2 cellular contexts compared by ENCODE assay signal in the genomic region with DNA sequence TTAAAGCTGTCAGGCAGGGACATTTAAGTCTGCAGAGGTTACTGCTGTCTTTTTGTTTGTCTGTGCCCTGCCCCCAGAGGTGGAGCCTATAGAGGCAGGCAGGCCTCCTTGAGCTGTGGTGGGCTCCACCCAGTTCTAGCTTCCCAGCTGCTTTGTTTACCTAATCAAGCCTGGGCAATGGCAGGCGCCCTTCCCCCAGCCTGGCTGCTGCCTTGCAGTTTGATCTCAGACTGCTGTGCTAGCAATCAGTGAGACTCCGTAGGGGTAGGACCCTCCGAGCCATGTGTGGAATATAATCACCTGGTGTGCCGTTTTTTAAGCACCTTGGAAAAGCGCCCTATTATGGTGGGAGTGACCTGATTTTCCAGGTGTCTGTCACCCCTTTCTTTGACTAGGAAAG.
TF ChIP-seq lines count a peak whose summit lies in the region.
"Not testable (repeated sequence)": the region's sequence is repeated elsewhere in the genome, so short reads cannot be mapped to it uniquely, and the experiment has no call there.

No MANE protein-coding gene starts in this region.

TF ChIP-seq in H1, 55 proteins besides CTCF, POLR2A, EP300 and RAD21:
- TF ChIP-seq RBBP5 (IDR thresholded peaks at IDR 0.05; ENCODE audit: borderline replicate concordance, low read depth, low read length) = 0 out of 2 replicates have a peak, but pooled peaks have one; percentile 40
TF ChIP-seq in H1: peak in this region for 1; not testable (repeated sequence) for 54.

TF ChIP-seq in HepG2, 621 proteins besides CTCF, POLR2A, EP300 and RAD21:
- TF ChIP-seq, protein P1, sequence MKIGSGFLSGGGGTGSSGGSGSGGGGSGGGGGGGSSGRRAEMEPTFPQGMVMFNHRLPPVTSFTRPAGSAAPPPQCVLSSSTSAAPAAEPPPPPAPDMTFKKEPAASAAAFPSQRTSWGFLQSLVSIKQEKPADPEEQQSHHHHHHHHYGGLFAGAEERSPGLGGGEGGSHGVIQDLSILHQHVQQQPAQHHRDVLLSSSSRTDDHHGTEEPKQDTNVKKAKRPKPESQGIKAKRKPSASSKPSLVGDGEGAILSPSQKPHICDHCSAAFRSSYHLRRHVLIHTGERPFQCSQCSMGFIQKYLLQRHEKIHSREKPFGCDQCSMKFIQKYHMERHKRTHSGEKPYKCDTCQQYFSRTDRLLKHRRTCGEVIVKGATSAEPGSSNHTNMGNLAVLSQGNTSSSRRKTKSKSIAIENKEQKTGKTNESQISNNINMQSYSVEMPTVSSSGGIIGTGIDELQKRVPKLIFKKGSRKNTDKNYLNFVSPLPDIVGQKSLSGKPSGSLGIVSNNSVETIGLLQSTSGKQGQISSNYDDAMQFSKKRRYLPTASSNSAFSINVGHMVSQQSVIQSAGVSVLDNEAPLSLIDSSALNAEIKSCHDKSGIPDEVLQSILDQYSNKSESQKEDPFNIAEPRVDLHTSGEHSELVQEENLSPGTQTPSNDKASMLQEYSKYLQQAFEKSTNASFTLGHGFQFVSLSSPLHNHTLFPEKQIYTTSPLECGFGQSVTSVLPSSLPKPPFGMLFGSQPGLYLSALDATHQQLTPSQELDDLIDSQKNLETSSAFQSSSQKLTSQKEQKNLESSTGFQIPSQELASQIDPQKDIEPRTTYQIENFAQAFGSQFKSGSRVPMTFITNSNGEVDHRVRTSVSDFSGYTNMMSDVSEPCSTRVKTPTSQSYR (CRISPR knock-in tag; IDR thresholded peaks at IDR 0.05; ENCODE audit: borderline replicate concordance) = peak; percentile 89
- TF ChIP-seq FOXA3 (CRISPR knock-in tag; IDR thresholded peaks at IDR 0.05) = peak; percentile 37; the same call in 1 of the 2 replicates
- TF ChIP-seq, protein P2, sequence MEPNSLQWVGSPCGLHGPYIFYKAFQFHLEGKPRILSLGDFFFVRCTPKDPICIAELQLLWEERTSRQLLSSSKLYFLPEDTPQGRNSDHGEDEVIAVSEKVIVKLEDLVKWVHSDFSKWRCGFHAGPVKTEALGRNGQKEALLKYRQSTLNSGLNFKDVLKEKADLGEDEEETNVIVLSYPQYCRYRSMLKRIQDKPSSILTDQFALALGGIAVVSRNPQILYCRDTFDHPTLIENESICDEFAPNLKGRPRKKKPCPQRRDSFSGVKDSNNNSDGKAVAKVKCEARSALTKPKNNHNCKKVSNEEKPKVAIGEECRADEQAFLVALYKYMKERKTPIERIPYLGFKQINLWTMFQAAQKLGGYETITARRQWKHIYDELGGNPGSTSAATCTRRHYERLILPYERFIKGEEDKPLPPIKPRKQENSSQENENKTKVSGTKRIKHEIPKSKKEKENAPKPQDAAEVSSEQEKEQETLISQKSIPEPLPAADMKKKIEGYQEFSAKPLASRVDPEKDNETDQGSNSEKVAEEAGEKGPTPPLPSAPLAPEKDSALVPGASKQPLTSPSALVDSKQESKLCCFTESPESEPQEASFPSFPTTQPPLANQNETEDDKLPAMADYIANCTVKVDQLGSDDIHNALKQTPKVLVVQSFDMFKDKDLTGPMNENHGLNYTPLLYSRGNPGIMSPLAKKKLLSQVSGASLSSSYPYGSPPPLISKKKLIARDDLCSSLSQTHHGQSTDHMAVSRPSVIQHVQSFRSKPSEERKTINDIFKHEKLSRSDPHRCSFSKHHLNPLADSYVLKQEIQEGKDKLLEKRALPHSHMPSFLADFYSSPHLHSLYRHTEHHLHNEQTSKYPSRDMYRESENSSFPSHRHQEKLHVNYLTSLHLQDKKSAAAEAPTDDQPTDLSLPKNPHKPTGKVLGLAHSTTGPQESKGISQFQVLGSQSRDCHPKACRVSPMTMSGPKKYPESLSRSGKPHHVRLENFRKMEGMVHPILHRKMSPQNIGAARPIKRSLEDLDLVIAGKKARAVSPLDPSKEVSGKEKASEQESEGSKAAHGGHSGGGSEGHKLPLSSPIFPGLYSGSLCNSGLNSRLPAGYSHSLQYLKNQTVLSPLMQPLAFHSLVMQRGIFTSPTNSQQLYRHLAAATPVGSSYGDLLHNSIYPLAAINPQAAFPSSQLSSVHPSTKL (CRISPR knock-in tag; IDR thresholded peaks at IDR 0.05) = peak; percentile 18; the same call in 1 of the 2 replicates
- TF ChIP-seq FOXA1 (IDR thresholded peaks at IDR 0.05) = not testable (repeated sequence)
- TF ChIP-seq FOXA1 (CRISPR knock-in tag; IDR thresholded peaks at IDR 0.05) = peak; percentile 44; the same call in 1 of the 2 replicates
